ENCODE assay signal across 17 cellular contexts in the genomic region with DNA sequence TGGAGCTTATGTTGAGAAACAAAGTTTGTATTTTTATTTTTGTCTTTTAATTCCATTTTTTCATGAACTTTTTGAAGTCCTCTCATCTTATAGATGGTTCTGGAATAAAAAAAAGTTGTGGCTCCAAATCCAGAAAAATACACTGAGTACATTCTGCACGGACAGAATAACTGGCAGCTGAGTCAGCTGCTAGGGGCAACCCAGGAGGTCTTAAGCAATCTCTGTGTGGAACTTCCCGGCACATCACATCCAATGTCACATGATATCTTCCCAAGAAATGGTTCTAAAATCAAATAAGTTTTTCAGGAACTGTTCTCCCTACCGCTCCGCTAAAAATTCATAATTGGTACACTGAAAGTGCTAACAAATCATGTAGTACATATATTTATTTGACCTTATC. TPM values are rescaled to one million over a fixed set of nuclear protein-coding genes. Genes with fewer than 3 reads are reported as not detected.
A peak's percentile ranks its signal among the peaks of the same experiment; 100 is the strongest.
DNase-seq lines count a peak whose midpoint lies in the region; ATAC-seq and TF ChIP-seq lines count a peak whose summit lies in the region.
"Had no signal": no experiment of that assay in that cellular context is flagged by ENCODE, and none has a peak within 500 bp of the region (broad histone marks: within the 10 kb centered on the region; RNA-seq: fewer than 3 reads in every experiment).

No MANE protein-coding gene starts in this region.

- H3K4me2 ChIP-seq in fibroblast of lung (ENCODE audit: extremely low read depth, insufficient read depth, low read length) (no peak overlapping the region), trophoblast cell (ENCODE audit: low read length) (no peak overlapping the region)
- H3K4me2 ChIP-seq: KMS-11 had no signal

- WGBS in trophoblast cell (ENCODE audit: extremely low coverage, insufficient coverage, insufficient read length), result no CpG with 5 or more reads among the region's 4 CpGs
- WGBS in right lobe of liver (ENCODE audit: insufficient coverage, low coverage, low lambda C conversion rate, missing lambda C conversion rate), result 83% methylated on average over 4 of the region's 4 CpGs

- H2AFZ ChIP-seq in fibroblast of lung (ENCODE audit: low read length), result no peak overlapping the region
- H2AFZ ChIP-seq in trophoblast cell (ENCODE audit: insufficient read depth, low read length, poor library complexity), result no peak overlapping the region

- no peak overlapping the region for H3K23ac ChIP-seq in trophoblast cell (ENCODE audit: low read length)

- TF ChIP-seq CTCF in AG10803 (conservative IDR thresholded peaks at IDR 0.05; ENCODE audit: low read length), result no peak
- TF ChIP-seq CTCF in fibroblast of lung (conservative IDR thresholded peaks at IDR 0.05 in 1 of 2, IDR thresholded peaks at IDR 0.05 in 1 of 2; ENCODE audit: low read depth in 1 of 2, low read length in 2 of 2), result no peak
- no peak for TF ChIP-seq CTCF in right lobe of liver (IDR thresholded peaks at IDR 0.05)

- no peak overlapping the region for H2BK120ac ChIP-seq in trophoblast cell (ENCODE audit: insufficient read depth, low read length, poor library complexity)

- H3K27ac ChIP-seq in fibroblast of lung (ENCODE audit: insufficient read depth, low read length), result no peak overlapping the region
- no peak overlapping the region for H3K27ac ChIP-seq in trophoblast cell (ENCODE audit: low read depth, low read length)
- no peak overlapping the region for H3K27ac ChIP-seq in right lobe of liver
- H3K27ac ChIP-seq: coronary artery, KMS-11 had no signal

- H3K18ac ChIP-seq in trophoblast cell (ENCODE audit: low read length), result no peak overlapping the region

- H3K79me1 ChIP-seq in trophoblast cell (ENCODE audit: low read length), result no peaks in the 10 kb centered on the region

- H3K4ac ChIP-seq in trophoblast cell (ENCODE audit: low read depth, low read length), result no peak overlapping the region

- H2BK5ac ChIP-seq in trophoblast cell (ENCODE audit: low read depth, low read length, poor library complexity), result no peak overlapping the region

- no peak overlapping the region for H4K8ac ChIP-seq in trophoblast cell (ENCODE audit: low read depth, low read length)

- H3K36me3 ChIP-seq in fibroblast of lung (ENCODE audit: control insufficient read depth, insufficient read depth, low read length) (no peaks in the 10 kb centered on the region), trophoblast cell (ENCODE audit: control insufficient read depth in 1 of 2, insufficient read depth in 2 of 2, low read length in 2 of 2) (no peaks in the 10 kb centered on the region), right lobe of liver (no peaks in the 10 kb centered on the region)

- no peak overlapping the region for H2AK5ac ChIP-seq in trophoblast cell (ENCODE audit: low read length)

- H2BK12ac ChIP-seq in trophoblast cell (ENCODE audit: low read length), result no peak overlapping the region

- H4K91ac ChIP-seq in trophoblast cell (ENCODE audit: low read depth, low read length), result no peak overlapping the region

- H3K27me3 ChIP-seq in fibroblast of lung (ENCODE audit: control insufficient read depth, insufficient read depth, low read length), result no peaks in the 10 kb centered on the region
- no peaks in the 10 kb centered on the region for H3K27me3 ChIP-seq in trophoblast cell (ENCODE audit: insufficient read depth, low read length)
- H3K27me3 ChIP-seq in right lobe of liver, result no peaks in the 10 kb centered on the region

- no peak overlapping the region for H3K14ac ChIP-seq in trophoblast cell (ENCODE audit: low read length)

- H3K9ac ChIP-seq in fibroblast of lung (ENCODE audit: insufficient read depth, low read length), result no peak overlapping the region
- H3K9ac ChIP-seq in trophoblast cell (ENCODE audit: low read length), result no peak overlapping the region
- H3K9ac ChIP-seq: KMS-11 had no signal

- H3K4me1 ChIP-seq in fibroblast of lung (ENCODE audit: control insufficient read depth, extremely low read depth, insufficient read depth, low read length) (no peaks in the 10 kb centered on the region), trophoblast cell (ENCODE audit: control insufficient read depth in 1 of 2, insufficient read depth in 2 of 2, low read length in 2 of 2) (peaks cover 0 to 1% of the 10 kb centered on the region in 2 experiments), right lobe of liver (no peaks in the 10 kb centered on the region)

- H4K20me1 ChIP-seq in fibroblast of lung (ENCODE audit: control insufficient read depth, extremely low read depth, insufficient read depth, low read length), result no peaks in the 10 kb centered on the region

- intact Hi-C loops in right lobe of liver (cut with DNase I), result no loop called here

- no peak for ATAC-seq in right lobe of liver
- no peak for ATAC-seq in HG03175 (IDR thresholded peaks at IDR 0.05; ENCODE audit: unreplicated experiment)
- ATAC-seq: activated CD4-positive, CD25-positive, alpha-beta regulatory T cell treated with anti-CD3 and anti-CD28 coated beads, Interleukin-2, amount 50 U/mL, for 24 hours; activated CD8-positive, alpha-beta memory T cell treated with anti-CD3 and anti-CD28 coated beads, Interleukin-2, amount 10 ng/mL, durations not matched to agents 7 days and 5 days had no signal

- no peaks in the 10 kb centered on the region for H3K9me3 ChIP-seq in fibroblast of lung (ENCODE audit: control insufficient read depth, insufficient read depth, low read depth, low read length)
- H3K9me3 ChIP-seq in trophoblast cell (ENCODE audit: insufficient read depth, low read depth, low read length), result peaks cover 2% of the 10 kb centered on the region
- no peaks in the 10 kb centered on the region for H3K9me3 ChIP-seq in right lobe of liver

- no peak overlapping the region for H4K12ac ChIP-seq in trophoblast cell (ENCODE audit: low read depth, low read length)

- H3K4me3 ChIP-seq in AG10803 (ENCODE audit: low read length) (no peak overlapping the region), fibroblast of lung (replicated peaks in 1 of 4; ENCODE audit: control extremely low read depth in 1 of 4, insufficient read depth in 1 of 4, low read depth in 3 of 4, low read length in 4 of 4) (no peak overlapping the region), trophoblast cell (ENCODE audit: low read depth, low read length) (no peak overlapping the region), right lobe of liver (no peak overlapping the region)
- H3K4me3 ChIP-seq: coronary artery had no signal

- DNase-seq in AG10803 (ENCODE audit: low read depth) (peak; percentile 40), RPMI7951 (ENCODE audit: low read depth) (peak; percentile 69), fibroblast of lung (ENCODE audit: low read depth in 2 of 2) (peak; percentile 35 to 83), trophoblast cell (peak; percentile 38 to 65), right lobe of liver (no peak), NCI-H1417 (lab: John Stamatoyannopoulos, UW) (no peak)
- DNase-seq in activated effector memory CD4-positive, alpha-beta T cell treated with Interleukin-2 at 50 U/mL for 16 hours, result no peak
- DNase-seq: activated CD8-positive, alpha-beta memory T cell treated with anti-CD3 and anti-CD28 coated beads, Interleukin-2, amount 10 ng/mL, durations not matched to agents 7 days and 5 days; activated effector memory CD4-positive, alpha-beta T cell treated with anti-CD3 and anti-CD28 coated beads, Interleukin-2, amount 50 U/mL, for 16 hours; amygdala; NCI-H1092 treated with DMSO at 0.1 percent for 48 hours; nephron progenitor cell; stimulated activated CD4-positive, alpha-beta T cell treated with anti-CD3 and anti-CD28 coated beads, Interleukin-1b, Interleukin-23, amount 100 ng/mL, for 48 hours had no signal

- no peak for TF ChIP-seq POLR2A in right lobe of liver (IDR thresholded peaks at IDR 0.05)

- no peaks in the 10 kb centered on the region for H3K79me2 ChIP-seq in fibroblast of lung (ENCODE audit: control insufficient read depth, insufficient read depth, low read length)
- no peaks in the 10 kb centered on the region for H3K79me2 ChIP-seq in trophoblast cell (ENCODE audit: control insufficient read depth, insufficient read depth, low read length, poor library complexity)

RNA-seq across cellular contexts. Expression of a gene that starts 29.8 kb away (rescaled TPM):
- total RNA-seq in RPMI7951 (2014; rRNA removed; shearing (Covaris generic)), result 1.7 and 4.1 TPM in 2 replicates
- total RNA-seq in fibroblast of lung, result 4.1 and 5.6 TPM in 2 replicates
- polyA plus RNA-seq in fibroblast of lung, result 2.2 and 2.3 TPM in 2 replicates
- 2.8 and 3.4 TPM in 2 replicates for polyA plus RNA-seq in fibroblast of lung (2012)
- polyA minus RNA-seq in fibroblast of lung (ENCODE audit: low replicate concordance), result 2.8 and 14.7 TPM in 2 replicates
- polyA plus RNA-seq in trophoblast cell (2013), result 2.9 and 3.4 TPM in 2 replicates
- total RNA-seq in right lobe of liver, result 10 to 100 TPM in 3 of 6 experiments, 1 to 10 TPM in 3; 3.7 to 14.6 (median 9.3) TPM

Comparison
In these comparisons a context has a peak if more than half of its experiments do, and no peak if none do; other contexts are left out.
1. DNase-seq: peak in AG10803 (single experiment), RPMI7951 (single experiment), fibroblast of lung (2 of 2) and trophoblast cell (2 of 2); none in right lobe of liver (0 of 3), activated effector memory CD4-positive, alpha-beta T cell treated with Interleukin-2 at 50 U/mL for 16 hours (single experiment) and NCI-H1417 (0 of 3).